ENCODE assay signal across 19 cellular contexts in the genomic region with DNA sequence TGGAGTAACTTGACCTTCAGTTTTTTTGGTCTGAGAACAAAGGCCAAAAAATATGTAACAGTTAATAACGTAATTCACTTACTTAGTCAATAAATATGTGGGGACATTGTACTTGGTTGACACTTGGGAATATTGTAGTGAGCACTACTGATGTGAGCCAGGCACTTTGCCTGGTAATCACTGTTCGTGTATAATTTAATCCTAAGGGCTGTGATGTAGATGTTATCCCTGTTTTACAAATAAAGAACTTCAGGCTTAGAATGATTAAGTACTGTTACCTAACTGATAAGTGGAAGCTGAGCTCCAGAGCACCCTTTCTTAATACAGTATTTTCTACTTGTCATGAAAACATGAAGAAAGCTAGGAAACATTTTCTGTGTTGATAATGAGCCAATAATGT.
"Had no signal": no experiment of that assay in that cellular context is flagged by ENCODE, and none has a peak within 500 bp of the region (broad histone marks: within the 10 kb centered on the region; RNA-seq: fewer than 3 reads in every experiment).

No MANE protein-coding gene starts in this region.

- ATAC-seq: esophagus mucosa, gastroesophageal sphincter, left lobe of liver, sciatic nerve had no signal

- H3K27me3 ChIP-seq: colonic mucosa, gastroesophageal sphincter, spleen, stomach, transverse colon had no signal

- H3K4me3 ChIP-seq: colonic mucosa, gastroesophageal sphincter, spleen, stomach, thoracic aorta, transverse colon had no signal

- DNase-seq: colonic mucosa; effector CD4-positive, alpha-beta T cell; foreskin fibroblast; glutamatergic neuron; islet precursor cell; spleen; stimulated activated CD4-positive, alpha-beta T cell treated with anti-CD3 and anti-CD28 coated beads, Interleukin-15, amount 100 ng/mL, for 24 hours; stimulated activated CD4-positive, alpha-beta T cell treated with anti-CD3 and anti-CD28 coated beads, Interleukin-1b, Interleukin-23, amount 100 ng/mL, for 48 hours; stimulated activated CD4-positive, alpha-beta T cell treated with anti-CD3 and anti-CD28 coated beads, Interleukin-4, amount 100 ng/mL, for 4 hours; stimulated activated naive CD4-positive, alpha-beta T cell; stomach; substantia nigra; transverse colon had no signal

- H3K9me3 ChIP-seq: colonic mucosa, gastroesophageal sphincter, spleen, stomach, thoracic aorta, transverse colon had no signal

- H3K27ac Mint-ChIP-seq: nephron had no signal

- H3K27ac ChIP-seq: colonic mucosa, gastroesophageal sphincter, spleen, stomach, thoracic aorta, transverse colon had no signal

- H3K4me3 Mint-ChIP-seq: nephron had no signal
